19 cellular contexts compared by ENCODE assay signal in the genomic region with DNA sequence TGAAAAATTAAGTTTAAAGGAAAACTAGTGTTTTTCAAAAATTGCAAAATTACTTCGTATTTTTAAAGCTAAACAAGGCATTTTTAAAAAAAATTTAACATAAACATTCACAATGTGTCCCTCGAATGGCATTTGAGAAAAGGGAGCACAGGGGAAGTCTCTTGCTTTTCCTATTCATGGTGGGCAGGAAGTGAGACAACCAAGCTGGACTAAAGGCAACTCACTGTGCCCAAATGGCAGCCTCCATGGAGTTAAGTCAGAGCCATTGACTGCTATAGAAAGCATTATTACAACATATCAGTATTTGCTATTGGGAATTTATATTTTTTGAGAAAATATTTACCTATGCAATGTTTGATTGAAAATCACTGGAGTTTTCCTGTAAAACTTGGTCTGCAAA. TPM values are rescaled to one million over a fixed set of nuclear protein-coding genes. Genes with fewer than 3 reads are reported as not detected.
DNase-seq lines count a peak whose midpoint lies in the region; ATAC-seq and TF ChIP-seq lines count a peak whose summit lies in the region.
"Had no signal": no experiment of that assay in that cellular context is flagged by ENCODE, and none has a peak within 500 bp of the region (broad histone marks: within the 10 kb centered on the region; RNA-seq: fewer than 3 reads in every experiment).

No MANE protein-coding gene starts in this region.

- no peak overlapping the region for H3K4me2 ChIP-seq in hepatocyte

- no peaks in the 10 kb centered on the region for H3K9me3 ChIP-seq in hepatocyte (ENCODE audit: low read depth)
- H3K9me3 ChIP-seq in upper lobe of right lung: no peaks in the 10 kb centered on the region
- H3K9me3 ChIP-seq: pancreas, uterus had no signal

- 69% methylated on average over 2 of the region's 2 CpGs for WGBS in hepatocyte (ENCODE audit: low lambda C conversion rate, missing lambda C conversion rate)

- no peaks in the 10 kb centered on the region for H3K27me3 Mint-ChIP-seq in IgD-negative memory B cell

- H3K27me3 ChIP-seq in hepatocyte (no peaks in the 10 kb centered on the region), upper lobe of right lung (no peaks in the 10 kb centered on the region)
- H3K27me3 ChIP-seq: pancreas, uterus had no signal

- H2AFZ ChIP-seq in hepatocyte: no peak overlapping the region

- peak overlapping the region; percentile 44 to 96 for H3K27ac Mint-ChIP-seq in activated naive CD4-positive, alpha-beta T cell treated with anti-CD3 and anti-CD28 coated beads, Interleukin-2, amount 50 U/mL, for 72 hours
- peak overlapping the region in 2 of 3 donors; percentile 39 to 90 for H3K27ac Mint-ChIP-seq in IgD-negative memory B cell
- H3K27ac Mint-ChIP-seq in stimulated activated effector memory CD8-positive, alpha-beta T cell treated with anti-CD3 and anti-CD28 coated beads, Interleukin-12 subunit alpha, Interleukin-12 subunit beta, amount 100 ng/mL, for 72 hours: peak overlapping the region; percentile 81

- peaks cover 23 to 52% (median 23%) of the 10 kb centered on the region in 3 donors for H3K4me1 Mint-ChIP-seq in IgD-negative memory B cell
- peaks cover 69% of the 10 kb centered on the region for H3K4me1 Mint-ChIP-seq in stimulated activated effector memory CD8-positive, alpha-beta T cell treated with anti-CD3 and anti-CD28 coated beads, Interleukin-12 subunit alpha, Interleukin-12 subunit beta, amount 100 ng/mL, for 72 hours

- no peaks in the 10 kb centered on the region for H3K9me3 Mint-ChIP-seq in activated naive CD4-positive, alpha-beta T cell treated with anti-CD3 and anti-CD28 coated beads, Interleukin-2, amount 50 U/mL, for 72 hours
- H3K9me3 Mint-ChIP-seq in IgD-negative memory B cell: no peaks in the 10 kb centered on the region
- H3K9me3 Mint-ChIP-seq in stimulated activated effector memory CD8-positive, alpha-beta T cell treated with anti-CD3 and anti-CD28 coated beads, Interleukin-12 subunit alpha, Interleukin-12 subunit beta, amount 100 ng/mL, for 72 hours: no peaks in the 10 kb centered on the region

- H3K79me2 ChIP-seq in hepatocyte: peaks cover 78% of the 10 kb centered on the region

- no peak for TF ChIP-seq CTCF in hepatocyte (IDR thresholded peaks at IDR 0.05; ENCODE audit: poor library complexity)
- no peak for TF ChIP-seq CTCF in upper lobe of right lung (IDR thresholded peaks at IDR 0.05)

- H3K4me1 ChIP-seq in hepatocyte (ENCODE audit: insufficient read depth) (peaks cover 10% of the 10 kb centered on the region), upper lobe of right lung (peaks cover 59% of the 10 kb centered on the region)

- peak overlapping the region in 1 of 4 donors; percentile 15 for H3K4me3 Mint-ChIP-seq in IgD-negative memory B cell
- no peak overlapping the region for H3K4me3 Mint-ChIP-seq in stimulated activated effector memory CD8-positive, alpha-beta T cell treated with anti-CD3 and anti-CD28 coated beads, Interleukin-12 subunit alpha, Interleukin-12 subunit beta, amount 100 ng/mL, for 72 hours

- peaks cover 97% of the 10 kb centered on the region for H4K20me1 ChIP-seq in hepatocyte (ENCODE audit: insufficient read depth, poor library complexity, severe bottlenecking)

- ATAC-seq in activated naive CD4-positive, alpha-beta T cell treated with anti-CD3 and anti-CD28 coated beads, Interleukin-2, amount 50 U/mL, for 72 hours: no peak
- ATAC-seq in stimulated activated effector memory CD8-positive, alpha-beta T cell treated with anti-CD3 and anti-CD28 coated beads, Interleukin-12 subunit alpha, Interleukin-12 subunit beta, amount 100 ng/mL, for 72 hours: no peak
- ATAC-seq in GM18511 (IDR thresholded peaks at IDR 0.05; ENCODE audit: unreplicated experiment): no peak
- no peak for ATAC-seq in upper lobe of right lung
- ATAC-seq: left cardiac atrium, pancreas had no signal

- H3K36me3 Mint-ChIP-seq in activated naive CD4-positive, alpha-beta T cell treated with anti-CD3 and anti-CD28 coated beads, Interleukin-2, amount 50 U/mL, for 72 hours: peaks cover 56 to 67% of the 10 kb centered on the region in 2 donors
- H3K36me3 Mint-ChIP-seq in IgD-negative memory B cell: peaks cover 23% of the 10 kb centered on the region
- H3K36me3 Mint-ChIP-seq in stimulated activated effector memory CD8-positive, alpha-beta T cell treated with anti-CD3 and anti-CD28 coated beads, Interleukin-12 subunit alpha, Interleukin-12 subunit beta, amount 100 ng/mL, for 72 hours: peaks cover 100% of the 10 kb centered on the region

- intact Hi-C loops in upper lobe of right lung (cut with DNase I): no loop called here

- H3K36me3 ChIP-seq in hepatocyte (replicated peaks; ENCODE audit: insufficient read depth, low read depth): peaks cover 16% of the 10 kb centered on the region
- peaks cover 100% of the 10 kb centered on the region for H3K36me3 ChIP-seq in upper lobe of right lung
- H3K36me3 ChIP-seq: uterus had no signal

- no peak for DNase-seq in activated naive CD4-positive, alpha-beta T cell treated with anti-CD3 and anti-CD28 coated beads, Interleukin-2, amount 50 U/mL, for 72 hours (ENCODE audit: low spot score in 2 of 2)
- no peak for DNase-seq in activated naive CD4-positive, alpha-beta T cell treated with anti-CD3 and anti-CD28 coated beads, Interleukin-2, amount 50 U/mL, for 16 hours
- no peak for DNase-seq in hepatocyte (ENCODE audit: low spot score)
- no peak for DNase-seq in stimulated activated effector memory CD8-positive, alpha-beta T cell treated with anti-CD3 and anti-CD28 coated beads, Interleukin-12 subunit alpha, Interleukin-12 subunit beta, amount 100 ng/mL, for 72 hours (ENCODE audit: low spot score in 2 of 2)
- DNase-seq in substantia nigra (lab: John Stamatoyannopoulos, UW): no peak
- DNase-seq in upper lobe of right lung: no peak
- DNase-seq: activated CD4-positive, alpha-beta T cell treated with anti-CD3 and anti-CD28 coated beads for 4 hours; anterior cingulate cortex; DMS53; head of caudate nucleus; left cardiac atrium; NCI-H1105 treated with DMSO at 0.1 percent for 48 hours; NCI-H2029 treated with DMSO at 0.1 percent for 48 hours; NCI-H345; SHP77; uterus had no signal

- no peaks in the 10 kb centered on the region for H3K9me2 ChIP-seq in hepatocyte (replicated peaks; ENCODE audit: insufficient read depth)

- no peak overlapping the region for H3K4me3 ChIP-seq in hepatocyte
- H3K4me3 ChIP-seq in upper lobe of right lung: no peak overlapping the region
- H3K4me3 ChIP-seq: pancreas, uterus had no signal

- H3K27ac ChIP-seq in hepatocyte: peak overlapping the region; percentile 2
- no peak overlapping the region for H3K27ac ChIP-seq in substantia nigra (ENCODE audit: low read depth, low read length, poor library complexity, severe bottlenecking)
- H3K27ac ChIP-seq in upper lobe of right lung: no peak overlapping the region
- H3K27ac ChIP-seq: pancreas, uterus had no signal

RNA-seq across cellular contexts. Expression of a gene that starts 8.3 kb away (rescaled TPM):
- 100 to 1,000 TPM; 925 to 947 TPM for total RNA-seq in activated naive CD4-positive, alpha-beta T cell treated with anti-CD3 and anti-CD28 coated beads, Interleukin-2, amount 50 U/mL, for 72 hours
- polyA plus RNA-seq in IgD-negative memory B cell (116 TPM), hepatocyte (99.9 and 123 TPM in 2 replicates)
- total RNA-seq in hepatocyte (392 and 485 TPM in 2 replicates), upper lobe of right lung (470 TPM)
